ENCODE assay signal across 8 cellular contexts in genomic region chr7:129825554-129826267, GRCh38.
A peak's percentile ranks its signal among the peaks of the same experiment; 100 is the strongest.
DNase-seq lines count a peak whose midpoint lies in the region; ATAC-seq, FAIRE-seq and TF ChIP-seq lines count a peak whose summit lies in the region.

No MANE protein-coding gene starts in this region.

- DNase-seq in Calu3, result peak; percentile 95
- DNase-seq in HTR-8/SVneo (ENCODE audit: insufficient read length, low spot score), result peak; percentile 67
- DNase-seq in OCI-M2 (lab: John Stamatoyannopoulos, UW; ENCODE audit: unreplicated experiment), result peak; percentile 75
- DNase-seq in activated T-helper 1 cell treated with Interleukin-2 at 50 U/mL for 16 hours (ENCODE audit: low read depth), result peak; percentile 82
- peak; percentile 58 to 59 for DNase-seq in fibroblast of lung (ENCODE audit: low read depth in 2 of 2)
- peak; percentile 66 to 97 (median 82) for DNase-seq in naive thymus-derived CD4-positive, alpha-beta T cell

- peak overlapping the region; percentile 73 for H3K27ac ChIP-seq in fibroblast of lung (ENCODE audit: insufficient read depth, low read length)
- H3K27ac ChIP-seq in naive thymus-derived CD4-positive, alpha-beta T cell (ENCODE audit: low read depth, low read length), result no peak overlapping the region

- no peaks in the 10 kb centered on the region for H3K27me3 Mint-ChIP-seq in Calu3 (ENCODE audit: unreplicated experiment)
- H3K27me3 Mint-ChIP-seq in naive thymus-derived CD4-positive, alpha-beta T cell, result peaks cover 0 to 8% (median 0%) of the 10 kb centered on the region in 5 donors
- H3K27me3 Mint-ChIP-seq in stimulated activated memory B cell treated with anti-CD40 and anti-IgM and Interleukin-4, amounts not matched to agents 10 μg/mL and 1 μg/mL and 100 μg/mL, for 72 hours, result no peaks in the 10 kb centered on the region

- peaks cover 60% of the 10 kb centered on the region for H3K36me3 Mint-ChIP-seq in Calu3 (ENCODE audit: insufficient read depth, unreplicated experiment)
- H3K36me3 Mint-ChIP-seq in naive thymus-derived CD4-positive, alpha-beta T cell, result peaks cover 0 to 5% (median 0%) of the 10 kb centered on the region in 5 donors
- H3K36me3 Mint-ChIP-seq in stimulated activated memory B cell treated with anti-CD40 and anti-IgM and Interleukin-4, amounts not matched to agents 10 μg/mL and 1 μg/mL and 100 μg/mL, for 72 hours, result no peaks in the 10 kb centered on the region

- H3K9ac ChIP-seq in fibroblast of lung (ENCODE audit: insufficient read depth, low read length), result peak overlapping the region; percentile 65

- H3K9me3 Mint-ChIP-seq in Calu3 (ENCODE audit: low read depth, unreplicated experiment), result no peaks in the 10 kb centered on the region
- no peaks in the 10 kb centered on the region for H3K9me3 Mint-ChIP-seq in naive thymus-derived CD4-positive, alpha-beta T cell
- H3K9me3 Mint-ChIP-seq in stimulated activated memory B cell treated with anti-CD40 and anti-IgM and Interleukin-4, amounts not matched to agents 10 μg/mL and 1 μg/mL and 100 μg/mL, for 72 hours, result no peaks in the 10 kb centered on the region

- H2AFZ ChIP-seq in fibroblast of lung (ENCODE audit: low read length), result peak overlapping the region; percentile 84

- H3K79me2 ChIP-seq in fibroblast of lung (ENCODE audit: control insufficient read depth, insufficient read depth, low read length), result no peaks in the 10 kb centered on the region

- CTCF ChIA-PET in Calu3 (lab: Charles Lee), result interaction anchor here (0.6 to 2.8 kb wide), 7 partner anchors 110 to 293 kb away, joined by 4 to 19 read pairs (median 9); no protein-coding TSS in a partner anchor
- CTCF ChIA-PET in naive thymus-derived CD4-positive, alpha-beta T cell (lab: Charles Lee), result interaction anchor here (0.6 to 1.7 kb wide), 7 partner anchors 9 to 738 kb away, joined by 3 to 5 read pairs (median 4); no protein-coding TSS in a partner anchor

- peak; percentile 67 for ATAC-seq in GM21360 (IDR thresholded peaks at IDR 0.05; ENCODE audit: unreplicated experiment)
- peak; percentile 95 for ATAC-seq in naive thymus-derived CD4-positive, alpha-beta T cell
- ATAC-seq in stimulated activated memory B cell treated with anti-CD40 and anti-IgM and Interleukin-4, amounts not matched to agents 10 μg/mL and 1 μg/mL and 100 μg/mL, for 72 hours, result peak; percentile 89

- intact Hi-C loops in Calu3 (cut with micrococcal nuclease; ENCODE audit: unreplicated experiment), result loop anchor here (1.0 to 5.0 kb wide), 2 partner anchors 122 to 161 kb away; no protein-coding TSS in a partner anchor
- intact Hi-C loops in naive thymus-derived CD4-positive, alpha-beta T cell (cut with micrococcal nuclease), result loop anchor here (1.0 to 10.0 kb wide), 14 partner anchors 45 to 1009 kb away; partner anchors contain the start of genes AHCYL2 (in 1 of the 2), NRF1 (in 1 of the 2), SMKR1 (in 1 of the 2) and UBE2H (in 1 of the 2)

- H3K27me3 ChIP-seq in fibroblast of lung (ENCODE audit: control insufficient read depth, insufficient read depth, low read length), result no peaks in the 10 kb centered on the region
- no peaks in the 10 kb centered on the region for H3K27me3 ChIP-seq in naive thymus-derived CD4-positive, alpha-beta T cell (ENCODE audit: control insufficient read depth in 2 of 2, insufficient read depth in 2 of 2, low read length in 2 of 2)

- H3K4me3 Mint-ChIP-seq in Calu3 (ENCODE audit: low read depth, unreplicated experiment), result peak overlapping the region; percentile 92
- H3K4me3 Mint-ChIP-seq in naive thymus-derived CD4-positive, alpha-beta T cell, result peak overlapping the region; percentile 80 to 97 (median 88)
- H3K4me3 Mint-ChIP-seq in stimulated activated memory B cell treated with anti-CD40 and anti-IgM and Interleukin-4, amounts not matched to agents 10 μg/mL and 1 μg/mL and 100 μg/mL, for 72 hours, result peak overlapping the region; percentile 88

- POLR2A ChIA-PET in naive thymus-derived CD4-positive, alpha-beta T cell (lab: Charles Lee), result interaction anchor here (0.9 kb wide), 1 partner anchor 8 kb away, joined by 3 read pairs; no protein-coding TSS in a partner anchor

- peaks cover 13% of the 10 kb centered on the region for H3K4me1 Mint-ChIP-seq in Calu3 (ENCODE audit: low read depth, unreplicated experiment)
- peaks cover 12 to 25% (median 19%) of the 10 kb centered on the region in 7 donors for H3K4me1 Mint-ChIP-seq in naive thymus-derived CD4-positive, alpha-beta T cell
- H3K4me1 Mint-ChIP-seq in stimulated activated memory B cell treated with anti-CD40 and anti-IgM and Interleukin-4, amounts not matched to agents 10 μg/mL and 1 μg/mL and 100 μg/mL, for 72 hours, result peaks cover 29% of the 10 kb centered on the region

- peaks cover 4% of the 10 kb centered on the region for H3K4me1 ChIP-seq in fibroblast of lung (ENCODE audit: control insufficient read depth, extremely low read depth, insufficient read depth, low read length)
- H3K4me1 ChIP-seq in naive thymus-derived CD4-positive, alpha-beta T cell (ENCODE audit: control insufficient read depth in 2 of 2, insufficient read depth in 2 of 2, low read length in 2 of 2), result no peaks in the 10 kb centered on the region

- no peaks in the 10 kb centered on the region for H3K9me3 ChIP-seq in fibroblast of lung (ENCODE audit: control insufficient read depth, insufficient read depth, low read depth, low read length)
- H3K9me3 ChIP-seq in naive thymus-derived CD4-positive, alpha-beta T cell (ENCODE audit: control insufficient read depth in 2 of 3, low read length in 3 of 3), result no peaks in the 10 kb centered on the region

- no peak for FAIRE-seq in HTR-8/SVneo (lab: Jason Lieb, UNC)

- TF ChIP-seq CTCF in Calu3 (IDR thresholded peaks at IDR 0.05; ENCODE audit: unreplicated experiment) (peak; percentile 95), fibroblast of lung (conservative IDR thresholded peaks at IDR 0.05 in 1 of 2, IDR thresholded peaks at IDR 0.05 in 1 of 2; ENCODE audit: low read depth in 1 of 2, low read length in 2 of 2) (peak; percentile 28 to 46)

- peaks cover 6% of the 10 kb centered on the region for H3K36me3 ChIP-seq in fibroblast of lung (ENCODE audit: control insufficient read depth, insufficient read depth, low read length)
- H3K36me3 ChIP-seq in naive thymus-derived CD4-positive, alpha-beta T cell (ENCODE audit: control insufficient read depth in 2 of 3, insufficient read depth in 3 of 3, low read length in 3 of 3), result no peaks in the 10 kb centered on the region

- H3K4me2 ChIP-seq in fibroblast of lung (ENCODE audit: extremely low read depth, insufficient read depth, low read length), result peak overlapping the region; percentile 84

- H3K27ac Mint-ChIP-seq in Calu3 (ENCODE audit: unreplicated experiment), result peak overlapping the region; percentile 87
- peak overlapping the region in 7 of 9 donors; percentile 33 to 85 (median 71) for H3K27ac Mint-ChIP-seq in naive thymus-derived CD4-positive, alpha-beta T cell
- peak overlapping the region; percentile 71 for H3K27ac Mint-ChIP-seq in stimulated activated memory B cell treated with anti-CD40 and anti-IgM and Interleukin-4, amounts not matched to agents 10 μg/mL and 1 μg/mL and 100 μg/mL, for 72 hours

- H4K20me1 ChIP-seq in fibroblast of lung (ENCODE audit: control insufficient read depth, extremely low read depth, insufficient read depth, low read length), result no peaks in the 10 kb centered on the region

- no TSS peak for BruUV-seq in Calu3 (replicated peaks; lab: Mats Ljungman, UMichigan)

- peak overlapping the region; percentile 73 to 83 (median 80) for H3K4me3 ChIP-seq in fibroblast of lung (replicated peaks in 1 of 4; ENCODE audit: control extremely low read depth in 1 of 4, insufficient read depth in 1 of 4, low read depth in 3 of 4, low read length in 4 of 4)
- H3K4me3 ChIP-seq in naive thymus-derived CD4-positive, alpha-beta T cell (ENCODE audit: low read length), result peak overlapping the region; percentile 74
